ENCODE assay signal across 1 cellular context in the genomic region with DNA sequence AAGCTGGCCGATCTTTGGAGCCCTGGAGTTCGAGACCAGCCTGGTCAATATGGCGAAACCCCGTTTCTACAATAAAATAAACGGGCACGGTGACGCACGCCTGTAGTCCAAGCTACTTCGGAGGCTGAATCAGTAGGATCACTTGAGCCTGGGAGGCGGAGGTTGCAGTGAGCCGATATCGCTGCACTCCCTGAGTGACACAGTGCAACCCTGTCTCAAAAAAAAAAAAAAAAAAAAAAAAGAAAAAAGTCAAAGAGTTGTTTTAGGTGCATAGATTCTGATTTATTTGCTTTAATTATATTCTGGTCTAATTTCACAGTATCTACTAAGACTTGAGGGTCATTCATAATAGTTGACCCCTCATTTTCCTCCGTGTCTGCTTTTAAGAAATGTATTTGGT.
TF ChIP-seq lines count a peak whose summit lies in the region.

No MANE protein-coding gene starts in this region.

TF ChIP-seq in A549, 52 proteins besides CTCF, POLR2A, EP300 and RAD21 (continued from another document):
- no peak for TF ChIP-seq BHLHE40 (IDR thresholded peaks at IDR 0.05; ENCODE audit: low read depth, low read length)
- no peak for TF ChIP-seq NPAS2 (CRISPR knock-in tag; IDR thresholded peaks at IDR 0.05; ENCODE audit: borderline replicate concordance)
- no peak for TF ChIP-seq ZSCAN20 (CRISPR knock-in tag; IDR thresholded peaks at IDR 0.05)
- no peak for TF ChIP-seq FOXS1 (CRISPR knock-in tag; IDR thresholded peaks at IDR 0.05)
- no peak for TF ChIP-seq CBX8 (IDR thresholded peaks at IDR 0.05)
- no peak for TF ChIP-seq JUN (IDR thresholded peaks at IDR 0.05)
- TF ChIP-seq CBX2 (IDR thresholded peaks at IDR 0.05; ENCODE audit: borderline replicate concordance, low read depth), result no peak
- TF ChIP-seq FOSL2 (IDR thresholded peaks at IDR 0.05), result no peak
- TF ChIP-seq FOSL2 (CRISPR knock-in tag; IDR thresholded peaks at IDR 0.05), result no peak
- TF ChIP-seq EHF (CRISPR knock-in tag; IDR thresholded peaks at IDR 0.05), result no peak
- TF ChIP-seq MAFK (IDR thresholded peaks at IDR 0.05; ENCODE audit: partially characterized antibody), result no peak
- TF ChIP-seq TFCP2L1 (CRISPR knock-in tag; IDR thresholded peaks at IDR 0.05), result no peak
- no peak for TF ChIP-seq PHF8 (IDR thresholded peaks at IDR 0.05; ENCODE audit: borderline replicate concordance, low read depth)
